Comparison of ENCODE assay signal across 37 cellular contexts in genomic region chr9:81678088-81678487, GRCh38. TPM values are rescaled to one million over a fixed set of nuclear protein-coding genes. Genes with fewer than 3 reads are reported as not detected.
"Had no signal": no experiment of that assay in that cellular context is flagged by ENCODE, and none has a peak within 500 bp of the region (broad histone marks: within the 10 kb centered on the region; RNA-seq: fewer than 3 reads in every experiment).

No MANE protein-coding gene starts in this region.

- H3K9me3 Mint-ChIP-seq: activated CD4-positive, alpha-beta memory T cell treated with anti-CD3 and anti-CD28 coated beads for 36 hours; activated CD4-positive, alpha-beta T cell treated with anti-CD3 and anti-CD28 coated beads, Interleukin-2, amount 10 ng/mL, durations not matched to agents 24 days and 14 days; activated CD8-positive, alpha-beta T cell treated with anti-CD3 and anti-CD28 coated beads for 36 hours; activated naive CD4-positive, alpha-beta T cell treated with anti-CD3 and anti-CD28 coated beads for 36 hours; activated naive CD4-positive, alpha-beta T cell treated with anti-CD3 and anti-CD28 coated beads, Interleukin-2, amount 50 U/mL, for 72 hours; activated naive CD8-positive, alpha-beta T cell treated with anti-CD3 and anti-CD28 coated beads for 36 hours; activated T-cell treated with anti-CD3 and anti-CD28 coated beads, Interleukin-2, amount 50 U/mL, for 4 hours; activated T-cell treated with anti-CD3 and anti-CD28 coated beads, Interleukin-2, amount 50 U/mL, for 72 hours; activated T-helper 1 cell treated with anti-CD3 and anti-CD28 coated beads, Interleukin-12 subunit alpha, Interleukin-12 subunit beta, Interleukin-2, Interleukin-4 antibody, amounts not matched to agents 30 ng/mL and 10 ng/mL and 1 ng/mL, durations not matched to agents 14 hours and 24 hours and 36 hours; T-helper 1 cell treated with Interleukin-12 subunit alpha and Interleukin-12 subunit beta and Interleukin-4 antibody, amounts not matched to agents 30 μg/mL and 1 μg/mL, for 36 hours; T-helper 2 cell treated with Interferon-gamma antibody and Interleukin-4, amounts not matched to agents 5 μg/mL and 100 μg/mL, for 36 hours had no signal

- H3K4me3 ChIP-seq: adrenal gland, ascending aorta, body of pancreas, breast epithelium had no signal

- H3K4me3 Mint-ChIP-seq: activated CD4-positive, alpha-beta memory T cell treated with anti-CD3 and anti-CD28 coated beads for 36 hours; activated CD4-positive, alpha-beta T cell treated with anti-CD3 and anti-CD28 coated beads, Interleukin-2, amount 10 ng/mL, durations not matched to agents 24 days and 14 days; activated CD8-positive, alpha-beta T cell treated with anti-CD3 and anti-CD28 coated beads for 36 hours; activated naive CD4-positive, alpha-beta T cell treated with anti-CD3 and anti-CD28 coated beads for 36 hours; activated naive CD8-positive, alpha-beta T cell treated with anti-CD3 and anti-CD28 coated beads for 36 hours; activated T-cell treated with anti-CD3 and anti-CD28 coated beads, Interleukin-2, amount 50 U/mL, for 4 hours; activated T-cell treated with anti-CD3 and anti-CD28 coated beads, Interleukin-2, amount 50 U/mL, for 72 hours; activated T-helper 1 cell treated with anti-CD3 and anti-CD28 coated beads, Interleukin-12 subunit alpha, Interleukin-12 subunit beta, Interleukin-2, Interleukin-4 antibody, amounts not matched to agents 30 ng/mL and 10 ng/mL and 1 ng/mL, durations not matched to agents 14 hours and 24 hours and 36 hours; activated T-helper 17 cell treated with anti-CD3 and anti-CD28 coated beads, Interleukin-2, amount 50 U/mL, for 72 hours; T-helper 1 cell treated with Interleukin-12 subunit alpha and Interleukin-12 subunit beta and Interleukin-4 antibody, amounts not matched to agents 30 μg/mL and 1 μg/mL, for 36 hours; T-helper 2 cell treated with Interferon-gamma antibody and Interleukin-4, amounts not matched to agents 5 μg/mL and 100 μg/mL, for 36 hours had no signal

- H3K27me3 ChIP-seq: adrenal gland, ascending aorta, body of pancreas, brain microvascular endothelial cell, breast epithelium had no signal

- H3K36me3 Mint-ChIP-seq: activated CD4-positive, alpha-beta memory T cell treated with anti-CD3 and anti-CD28 coated beads for 36 hours; activated naive CD4-positive, alpha-beta T cell treated with anti-CD3 and anti-CD28 coated beads, Interleukin-2, amount 50 U/mL, for 72 hours; activated naive CD8-positive, alpha-beta T cell treated with anti-CD3 and anti-CD28 coated beads for 36 hours had no signal

- H3K27ac ChIP-seq: adrenal gland, ascending aorta, body of pancreas, brain microvascular endothelial cell, breast epithelium, VCaP had no signal

- ATAC-seq: activated CD4-positive, CD25-positive, alpha-beta regulatory T cell treated with anti-CD3 and anti-CD28 coated beads, Interleukin-2, amount 50 U/mL, for 24 hours; activated CD8-positive, alpha-beta T cell treated with anti-CD3 and anti-CD28 coated beads for 36 hours; activated naive CD4-positive, alpha-beta T cell treated with anti-CD3 and anti-CD28 coated beads, Interleukin-2, amount 50 U/mL, for 72 hours; activated T-cell treated with anti-CD3 and anti-CD28 coated beads, Interleukin-2, amount 50 U/mL, for 4 hours; activated T-cell treated with anti-CD3 and anti-CD28 coated beads, Interleukin-2, amount 50 U/mL, for 72 hours; activated T-helper 17 cell treated with anti-CD3 and anti-CD28 coated beads, Interleukin-2, amount 50 U/mL, for 72 hours; body of pancreas had no signal

- H3K27ac Mint-ChIP-seq: activated CD4-positive, alpha-beta memory T cell treated with anti-CD3 and anti-CD28 coated beads for 36 hours; activated CD4-positive, alpha-beta T cell treated with anti-CD3 and anti-CD28 coated beads, Interleukin-2, amount 10 ng/mL, durations not matched to agents 24 days and 14 days; activated CD8-positive, alpha-beta T cell treated with anti-CD3 and anti-CD28 coated beads for 36 hours; activated naive CD4-positive, alpha-beta T cell treated with anti-CD3 and anti-CD28 coated beads for 36 hours; activated naive CD4-positive, alpha-beta T cell treated with anti-CD3 and anti-CD28 coated beads, Interleukin-2, amount 50 U/mL, for 72 hours; activated naive CD8-positive, alpha-beta T cell treated with anti-CD3 and anti-CD28 coated beads for 36 hours; activated T-cell treated with anti-CD3 and anti-CD28 coated beads, Interleukin-2, amount 50 U/mL, for 72 hours; activated T-helper 1 cell treated with anti-CD3 and anti-CD28 coated beads, Interleukin-12 subunit alpha, Interleukin-12 subunit beta, Interleukin-2, Interleukin-4 antibody, amounts not matched to agents 30 ng/mL and 10 ng/mL and 1 ng/mL, durations not matched to agents 14 hours and 24 hours and 36 hours; activated T-helper 17 cell treated with anti-CD3 and anti-CD28 coated beads, Interleukin-2, amount 50 U/mL, for 72 hours; T-helper 1 cell treated with Interleukin-12 subunit alpha and Interleukin-12 subunit beta and Interleukin-4 antibody, amounts not matched to agents 30 μg/mL and 1 μg/mL, for 36 hours; T-helper 2 cell treated with Interferon-gamma antibody and Interleukin-4, amounts not matched to agents 5 μg/mL and 100 μg/mL, for 36 hours had no signal

- H3K4me1 Mint-ChIP-seq: activated T-helper 17 cell treated with anti-CD3 and anti-CD28 coated beads, Interleukin-2, amount 50 U/mL, for 72 hours had no signal

- DNase-seq: activated CD4-positive, alpha-beta memory T cell treated with anti-CD3 and anti-CD28 coated beads for 36 hours; activated CD4-positive, alpha-beta T cell treated with anti-CD3 and anti-CD28 coated beads for 1 hour; activated CD4-positive, alpha-beta T cell treated with anti-CD3 and anti-CD28 coated beads for 4 hours; activated CD4-positive, alpha-beta T cell treated with anti-CD3 and anti-CD28 coated beads, Interleukin-2, amount 10 ng/mL, durations not matched to agents 24 days and 14 days; activated CD4-positive, alpha-beta T cell treated with anti-CD3 and anti-CD28 coated beads, Interleukin-2, amount 50 U/mL, for 1 hour; activated CD4-positive, alpha-beta T cell treated with anti-CD3 and anti-CD28 coated beads, Interleukin-2, amount 50 U/mL, for 4 hours; activated CD4-positive, CD25-positive, alpha-beta regulatory T cell; activated CD8-positive, alpha-beta memory T cell treated with anti-CD3 and anti-CD28 coated beads, Interleukin-2, amount 50 U/mL, for 4 hours; activated CD8-positive, alpha-beta T cell treated with anti-CD3 and anti-CD28 coated beads for 36 hours; activated effector memory CD4-positive, alpha-beta T cell treated with anti-CD3 and anti-CD28 coated beads, Interleukin-2, amount 50 U/mL, for 16 hours; activated gamma-delta T cell treated with Interleukin-2 at 50 U/mL for 16 hours; activated naive CD4-positive, alpha-beta T cell; activated naive CD4-positive, alpha-beta T cell treated with anti-CD3 and anti-CD28 coated beads for 36 hours; activated naive CD4-positive, alpha-beta T cell treated with anti-CD3 and anti-CD28 coated beads, Interleukin-2, amount 50 U/mL, for 16 hours; activated naive CD8-positive, alpha-beta T cell treated with anti-CD3 and anti-CD28 coated beads for 36 hours; activated T-cell treated with anti-CD3 and anti-CD28 coated beads for 4 hours; activated T-cell treated with anti-CD3 and anti-CD28 coated beads, Interleukin-2, amount 50 U/mL, for 1 hour; activated T-cell treated with anti-CD3 and anti-CD28 coated beads, Interleukin-2, amount 50 U/mL, for 4 hours; activated T-cell treated with anti-CD3 and anti-CD28 coated beads, Interleukin-2, amount 50 U/mL, for 72 hours; adrenal gland; amniotic stem cell; body of pancreas; brain microvascular endothelial cell; central memory CD4-positive, alpha-beta T cell; T-helper 1 cell; T-helper 2 cell; T-helper 9 cell had no signal

- H3K9me3 ChIP-seq: adrenal gland, ascending aorta, body of pancreas, breast epithelium had no signal

- H3K36me3 ChIP-seq: adrenal gland, brain microvascular endothelial cell, breast epithelium had no signal

RNA-seq across cellular contexts. Expression of gene TLE1, which starts 11.3 kb away (rescaled TPM):
- total RNA-seq: activated CD4-positive, alpha-beta T cell treated with anti-CD3 and anti-CD28 coated beads, Interleukin-2, amount 10 ng/mL, durations not matched to agents 24 days and 14 days; activated CD8-positive, alpha-beta memory T cell treated with anti-CD3 and anti-CD28 coated beads for 36 hours; activated T-helper 1 cell treated with anti-CD3 and anti-CD28 coated beads, Interleukin-12 subunit alpha, Interleukin-12 subunit beta, Interleukin-2, Interleukin-4 antibody, amounts not matched to agents 30 ng/mL and 10 ng/mL and 1 ng/mL, durations not matched to agents 14 hours and 24 hours and 36 hours had no signal
